In the genomic region with DNA sequence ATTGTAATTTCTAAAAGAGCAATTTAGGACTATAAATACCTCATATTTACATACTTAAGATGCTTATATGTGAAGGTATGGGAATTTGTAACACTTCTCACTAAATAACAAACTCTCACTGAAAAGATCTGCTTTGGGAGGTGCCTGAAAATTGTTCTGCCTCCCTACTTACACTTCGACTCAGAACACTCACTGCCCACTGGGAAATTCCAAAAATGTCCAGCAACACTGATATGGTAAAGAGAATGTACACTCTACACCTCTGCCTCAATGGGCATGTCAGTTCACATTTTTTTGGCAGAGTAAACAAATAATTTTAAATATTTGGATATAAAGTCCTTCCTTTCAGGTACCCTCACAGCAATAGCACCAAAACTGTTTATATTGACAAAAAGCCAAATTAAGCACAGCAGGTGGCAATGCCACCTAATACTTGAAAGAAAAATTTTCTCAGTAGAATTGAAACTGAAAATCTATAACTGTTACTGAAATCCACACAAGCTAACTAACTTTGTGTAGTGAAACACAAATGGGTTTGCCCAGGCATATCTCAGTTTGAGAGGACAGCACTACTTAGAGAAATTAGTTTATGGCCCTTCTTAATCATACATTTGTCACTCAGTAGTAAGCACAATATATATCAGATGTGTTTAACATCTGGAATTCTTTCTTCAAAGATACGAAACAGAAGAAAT, we compare ENCODE assay signal across 11 cellular contexts.
DNase-seq lines count a peak whose midpoint lies in the region; ATAC-seq, FAIRE-seq and TF ChIP-seq lines count a peak whose summit lies in the region.
"Had no signal": no experiment of that assay in that cellular context is flagged by ENCODE, and none has a peak within 500 bp of the region (broad histone marks: within the 10 kb centered on the region; RNA-seq: fewer than 3 reads in every experiment).

No MANE protein-coding gene starts in this region.

- TF ChIP-seq POLR2A in GM12891 (IDR thresholded peaks at IDR 0.05; ENCODE audit: low read depth, low read length) (no peak), tibial nerve (IDR thresholded peaks at IDR 0.05) (no peak)

- no peak for TF ChIP-seq CTCF in tibial nerve (IDR thresholded peaks at IDR 0.05)

- TF ChIP-seq EP300 in tibial nerve (IDR thresholded peaks at IDR 0.05) = no peak

- FAIRE-seq in GM12891 (lab: Jason Lieb, UNC) (peak; percentile 26), RCC 7860 (lab: Jason Lieb, UNC) (no peak)

- no peaks in the 10 kb centered on the region for H3K27me3 ChIP-seq in tibial nerve
- H3K27me3 ChIP-seq: esophagus squamous epithelium had no signal

- H3K4me1 ChIP-seq in tibial nerve = no peaks in the 10 kb centered on the region
- H3K4me1 ChIP-seq: esophagus squamous epithelium had no signal

- H3K9me3 ChIP-seq in tibial nerve = no peaks in the 10 kb centered on the region
- H3K9me3 ChIP-seq: esophagus squamous epithelium had no signal

- DNase-seq in GM12891 (ENCODE audit: insufficient read length, low spot score) (no peak), RCC 7860 (ENCODE audit: low spot score) (no peak), tibial nerve (ENCODE audit: low spot score in 2 of 2) (no peak), NCI-H1930 (lab: John Stamatoyannopoulos, UW) (no peak)
- no peak for DNase-seq in activated CD4-positive, alpha-beta T cell treated with anti-CD3 and anti-CD28 coated beads for 4 hours
- DNase-seq: esophagus squamous epithelium, kidney glomerular epithelial cell had no signal

- H3K27ac ChIP-seq in tibial nerve = no peak overlapping the region
- H3K27ac ChIP-seq: esophagus squamous epithelium, HL-60 had no signal

- ATAC-seq in GM19324 (IDR thresholded peaks at IDR 0.05; ENCODE audit: low FRiP score, unreplicated experiment) = peak; percentile 96
- ATAC-seq in HG02642 (IDR thresholded peaks at IDR 0.05; ENCODE audit: poor library complexity, unreplicated experiment) = peak; percentile 95
- peak; percentile 93 for ATAC-seq in HG03432 (IDR thresholded peaks at IDR 0.05; ENCODE audit: unreplicated experiment)

- no peak overlapping the region for H3K4me3 ChIP-seq in tibial nerve
- H3K4me3 ChIP-seq: esophagus squamous epithelium had no signal

- 52 to 71% methylated on average over 2 of the region's 2 CpGs for WGBS in tibial nerve, 2 donors

- peaks cover 0 to 14% (median 0%) of the 10 kb centered on the region in 3 donors for H3K36me3 ChIP-seq in tibial nerve
- H3K36me3 ChIP-seq: esophagus squamous epithelium had no signal

TF ChIP-seq in GM12891, 5 proteins besides CTCF, POLR2A, EP300 and RAD21:
- TF ChIP-seq POU2F2 (IDR thresholded peaks at IDR 0.05; ENCODE audit: low read depth, low read length) = no peak
